1 cellular context compared by ENCODE assay signal in genomic region chr6:117280922-117281321, GRCh38.
TF ChIP-seq lines count a peak whose summit lies in the region.

No MANE protein-coding gene starts in this region.

TF ChIP-seq in HEK293T, 16 proteins besides CTCF, POLR2A, EP300 and RAD21 (continued from another document):
- TF ChIP-seq NFRKB (IDR thresholded peaks at IDR 0.05): no peak
- no peak for TF ChIP-seq FOXA1 (IDR thresholded peaks at IDR 0.05)
- TF ChIP-seq ELF4 (IDR thresholded peaks at IDR 0.05): no peak
- no peak for TF ChIP-seq BHLHE40 (IDR thresholded peaks at IDR 0.05; ENCODE audit: borderline replicate concordance)
